ENCODE assay signal across 8 cellular contexts in the genomic region with DNA sequence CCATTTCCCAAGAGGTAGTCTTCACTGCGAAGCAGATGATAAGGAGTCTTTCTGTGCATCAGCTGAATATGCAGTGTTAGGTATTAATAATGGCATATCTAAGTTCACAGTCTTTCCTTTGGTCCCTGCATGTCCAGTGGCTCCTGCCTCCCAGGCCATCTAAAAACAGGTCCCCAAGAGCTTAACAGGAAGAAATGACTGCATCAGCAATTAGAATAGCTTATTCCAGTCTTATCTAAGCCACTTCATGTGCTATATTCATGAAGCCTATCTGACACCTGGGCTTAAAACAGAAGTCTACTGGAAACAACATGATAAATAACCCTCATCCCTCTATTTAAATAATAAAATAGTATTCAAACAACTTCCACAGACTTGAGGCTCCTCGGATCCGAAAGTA.
"Had no signal": no experiment of that assay in that cellular context is flagged by ENCODE, and none has a peak within 500 bp of the region (broad histone marks: within the 10 kb centered on the region; RNA-seq: fewer than 3 reads in every experiment).

No MANE protein-coding gene starts in this region.

- FAIRE-seq: G401.6, GM12878, GM12891, GM12892, GM18507, GM19239 had no signal

- DNase-seq: GDM1, GF-D8 had no signal

- ATAC-seq: GM12878 had no signal

- H3K4me3 ChIP-seq: GM12878 had no signal
